34 cellular contexts compared by ENCODE assay signal in the genomic region with DNA sequence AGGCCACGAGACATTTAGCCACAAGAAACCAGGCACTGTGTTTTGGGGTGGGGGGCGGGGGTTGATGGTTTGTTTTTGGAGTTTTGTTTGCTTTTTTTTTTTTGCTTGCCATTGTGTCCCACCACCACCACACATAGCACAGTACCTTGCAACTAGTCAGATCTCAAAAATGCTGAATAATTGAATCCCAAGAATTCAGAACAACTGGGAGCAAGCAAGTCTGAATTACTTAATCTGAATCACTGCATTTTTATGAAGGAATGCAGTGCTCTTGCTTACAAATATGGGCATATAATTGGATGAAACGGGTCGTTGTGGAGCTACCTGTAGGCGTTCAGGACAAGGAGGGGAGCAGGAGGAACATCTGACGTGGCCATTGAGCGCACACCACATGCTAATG.
"Had no signal": no experiment of that assay in that cellular context is flagged by ENCODE, and none has a peak within 500 bp of the region (broad histone marks: within the 10 kb centered on the region; RNA-seq: fewer than 3 reads in every experiment).

No MANE protein-coding gene starts in this region.

- H3K4me3 Mint-ChIP-seq: activated B cell treated with CpG ODN at 0.5 μM for 24 hours; activated CD8-positive, alpha-beta T cell treated with anti-CD3 and anti-CD28 coated beads for 36 hours; activated naive CD8-positive, alpha-beta T cell; activated T-cell treated with anti-CD3 and anti-CD28 coated beads, Interleukin-2, amount 50 U/mL, for 4 hours; activated T-helper 17 cell treated with anti-CD3 and anti-CD28 coated beads, Interleukin-2, amount 50 U/mL, for 72 hours; brain; T-helper 17 cell; T-helper 2 cell treated with Interferon-gamma antibody and Interleukin-4, amounts not matched to agents 5 μg/mL and 100 μg/mL, for 36 hours had no signal

- FAIRE-seq: endometrium, endothelial cell of umbilical vein, frontal cortex had no signal

- H3K4me1 ChIP-seq: breast epithelium, colonic mucosa had no signal

- H3K4me3 ChIP-seq: breast epithelium, cardiac muscle cell, colonic mucosa had no signal

- H3K27me3 Mint-ChIP-seq: activated B cell treated with CpG ODN at 0.5 μM for 24 hours; activated naive CD8-positive, alpha-beta T cell; activated T-helper 17 cell treated with anti-CD3 and anti-CD28 coated beads, Interleukin-2, amount 50 U/mL, for 72 hours had no signal

- H3K36me3 Mint-ChIP-seq: brain had no signal

- H3K4me1 Mint-ChIP-seq: activated B cell treated with CpG ODN at 0.5 μM for 24 hours; activated T-helper 17 cell treated with anti-CD3 and anti-CD28 coated beads, Interleukin-2, amount 50 U/mL, for 72 hours; brain; T-helper 17 cell had no signal

- H3K36me3 ChIP-seq: breast epithelium, cardiac muscle cell, colonic mucosa, WERI-Rb-1 had no signal

- H3K9me3 Mint-ChIP-seq: activated B cell treated with CpG ODN at 0.5 μM for 24 hours had no signal

- ATAC-seq: activated CD4-positive, CD25-positive, alpha-beta regulatory T cell treated with anti-CD3 and anti-CD28 coated beads, Interleukin-2, amount 50 U/mL, for 24 hours; activated CD8-positive, alpha-beta T cell treated with anti-CD3 and anti-CD28 coated beads for 36 hours; activated T-cell treated with anti-CD3 and anti-CD28 coated beads, Interleukin-2, amount 50 U/mL, for 4 hours; activated T-helper 17 cell treated with anti-CD3 and anti-CD28 coated beads, Interleukin-2, amount 50 U/mL, for 72 hours; T-helper 17 cell had no signal

- H3K27me3 ChIP-seq: breast epithelium, cardiac muscle cell, colonic mucosa had no signal

- H3K27ac Mint-ChIP-seq: activated B cell treated with CpG ODN at 0.5 μM for 24 hours; activated CD8-positive, alpha-beta T cell treated with anti-CD3 and anti-CD28 coated beads for 36 hours; activated naive CD8-positive, alpha-beta T cell; activated T-helper 17 cell treated with anti-CD3 and anti-CD28 coated beads, Interleukin-2, amount 50 U/mL, for 72 hours; brain; T-helper 17 cell; T-helper 2 cell treated with Interferon-gamma antibody and Interleukin-4, amounts not matched to agents 5 μg/mL and 100 μg/mL, for 36 hours had no signal

- DNase-seq: activated B cell treated with CpG ODN at 0.5 μM for 24 hours; activated CD4-positive, alpha-beta T cell treated with anti-CD3 and anti-CD28 coated beads for 48 hours; activated CD4-positive, alpha-beta T cell treated with anti-CD3 and anti-CD28 coated beads, Interleukin-2, amount 50 U/mL, for 1 hour; activated CD4-positive, alpha-beta T cell treated with anti-CD3 and anti-CD28 coated beads, Interleukin-2, amount 50 U/mL, for 48 hours; activated CD8-positive, alpha-beta memory T cell treated with anti-CD3 and anti-CD28 coated beads for 24 hours; activated CD8-positive, alpha-beta T cell treated with anti-CD3 and anti-CD28 coated beads for 36 hours; activated effector memory CD4-positive, alpha-beta T cell treated with Interleukin-2 at 50 U/mL for 16 hours; activated gamma-delta T cell treated with Interleukin-2 at 50 U/mL for 16 hours; activated naive CD4-positive, alpha-beta T cell treated with anti-CD3 and anti-CD28 coated beads, Interleukin-2, amount 50 U/mL, for 16 hours; activated naive CD4-positive, alpha-beta T cell treated with Interleukin-2 at 50 U/mL for 16 hours; activated T-cell treated with anti-CD3 and anti-CD28 coated beads, Interleukin-2, amount 50 U/mL, for 4 hours; amniotic stem cell; anterior cingulate cortex; central memory CD4-positive, alpha-beta T cell; cerebellar nuclear complex; colonic mucosa; effector CD8-positive, alpha-beta T cell; foreskin fibroblast; head of caudate nucleus; T-helper 1 cell; T-helper 17 cell; T1000; WERI-Rb-1 had no signal

- H3K9me3 ChIP-seq: colonic mucosa had no signal

- H3K27ac ChIP-seq: breast epithelium, cardiac muscle cell, colonic mucosa, epithelial cell of prostate, WERI-Rb-1 had no signal
